Comparison of ENCODE assay signal across 27 cellular contexts in the genomic region with DNA sequence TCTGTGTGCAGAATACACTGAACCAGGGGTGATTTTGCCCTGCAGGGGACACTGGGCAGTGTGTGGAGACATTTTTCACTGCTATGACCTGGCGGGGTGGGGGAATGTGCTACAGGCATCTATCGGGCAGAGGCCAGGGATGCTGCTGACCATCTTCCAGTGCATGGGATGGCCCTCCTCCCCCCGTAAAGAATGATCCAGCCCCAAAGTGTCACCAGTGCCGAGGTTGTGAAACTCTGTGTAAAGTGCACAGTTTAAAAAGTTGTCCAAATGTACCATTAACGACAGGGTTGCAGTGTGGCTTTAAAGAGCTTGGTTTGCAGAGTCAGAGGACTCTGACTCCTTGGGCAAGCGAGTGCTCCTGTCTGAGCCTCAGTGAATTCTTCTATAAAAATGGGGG.
"Had no signal": no experiment of that assay in that cellular context is flagged by ENCODE, and none has a peak within 500 bp of the region (broad histone marks: within the 10 kb centered on the region; RNA-seq: fewer than 3 reads in every experiment).

No MANE protein-coding gene starts in this region.

- H3K4me1 ChIP-seq: prostate gland, upper lobe of left lung had no signal

- H3K27ac ChIP-seq: dorsolateral prefrontal cortex, esophagus squamous epithelium, neural progenitor cell, prostate gland, thoracic aorta, upper lobe of left lung had no signal

- H3K9me3 ChIP-seq: esophagus squamous epithelium, mucosa of descending colon, prostate gland, thoracic aorta, tibial nerve, upper lobe of left lung had no signal

- H3K4me2 ChIP-seq: neural progenitor cell had no signal

- H3K36me3 Mint-ChIP-seq: immature natural killer cell; natural killer cell treated with Interleukin-12 subunit alpha and Interleukin-12 subunit beta and Interleukin-15 and Interleukin-18, amount 100 ng/mL, for 72 hours; neural progenitor cell had no signal

- H3K4me3 ChIP-seq: dorsolateral prefrontal cortex, esophagus squamous epithelium, mucosa of descending colon, neural progenitor cell, prostate gland, tibial nerve, upper lobe of left lung had no signal

- H3K27ac Mint-ChIP-seq: endodermal cell; immature natural killer cell; mesothelial cell of epicardium; natural killer cell treated with Interleukin-12 subunit alpha and Interleukin-12 subunit beta and Interleukin-15 and Interleukin-18, amount 100 ng/mL, for 72 hours; neural progenitor cell; stimulated activated naive B cell treated with anti-CD40 and anti-IgM and Interleukin-4, amounts not matched to agents 10 μg/mL and 1 μg/mL and 100 μg/mL, for 72 hours; stimulated activated naive CD8-positive, alpha-beta T cell treated with anti-CD3 and anti-CD28 coated beads, Interleukin-15, Interleukin-2, amounts not matched to agents 100 ng/mL and 50 ng/mL, for 24 hours had no signal

- H3K36me3 ChIP-seq: neural progenitor cell, prostate gland, thoracic aorta, tibial nerve, upper lobe of left lung had no signal

- FAIRE-seq: endothelial cell of umbilical vein, small intestine, urothelium cell line had no signal

- H2AFZ ChIP-seq: neural progenitor cell had no signal

- H3K9me3 Mint-ChIP-seq: endodermal cell; immature natural killer cell; mesothelial cell of epicardium; natural killer cell treated with Interleukin-12 subunit alpha and Interleukin-12 subunit beta and Interleukin-15 and Interleukin-18, amount 100 ng/mL, for 72 hours; neural progenitor cell; stimulated activated naive B cell treated with anti-CD40 and anti-IgM and Interleukin-4, amounts not matched to agents 10 μg/mL and 1 μg/mL and 100 μg/mL, for 72 hours; stimulated activated naive CD8-positive, alpha-beta T cell treated with anti-CD3 and anti-CD28 coated beads, Interleukin-15, Interleukin-2, amounts not matched to agents 100 ng/mL and 50 ng/mL, for 24 hours had no signal

- H3K9ac ChIP-seq: neural progenitor cell had no signal

- H3K4me1 Mint-ChIP-seq: immature natural killer cell had no signal

- DNase-seq: cerebellar nuclear complex; cortex of kidney; dorsolateral prefrontal cortex; effector CD8-positive, alpha-beta T cell; esophagus squamous epithelium; foreskin melanocyte; hypothalamus; immature natural killer cell; islet precursor cell; mesenchymal stem cell; mucosa of descending colon; naive B cell; nucleus accumbens; stimulated activated CD4-positive, alpha-beta T cell treated with anti-CD3 and anti-CD28 coated beads, Interleukin-2, amount 100 ng/mL, for 48 hours; stimulated activated naive B cell treated with anti-CD40 and anti-IgM and Interleukin-4, amounts not matched to agents 10 μg/mL and 1 μg/mL and 100 μg/mL, for 72 hours; upper lobe of left lung had no signal

- H3K4me3 Mint-ChIP-seq: endodermal cell; immature natural killer cell; mesothelial cell of epicardium; naive B cell; natural killer cell treated with Interleukin-12 subunit alpha and Interleukin-12 subunit beta and Interleukin-15 and Interleukin-18, amount 100 ng/mL, for 72 hours; neural progenitor cell; stimulated activated naive B cell treated with anti-CD40 and anti-IgM and Interleukin-4, amounts not matched to agents 10 μg/mL and 1 μg/mL and 100 μg/mL, for 72 hours; stimulated activated naive CD8-positive, alpha-beta T cell treated with anti-CD3 and anti-CD28 coated beads, Interleukin-15, Interleukin-2, amounts not matched to agents 100 ng/mL and 50 ng/mL, for 24 hours had no signal

- H3K27me3 ChIP-seq: esophagus squamous epithelium, neural progenitor cell, tibial nerve, upper lobe of left lung had no signal
